ENCODE assay signal across 2 cellular contexts in the genomic region with DNA sequence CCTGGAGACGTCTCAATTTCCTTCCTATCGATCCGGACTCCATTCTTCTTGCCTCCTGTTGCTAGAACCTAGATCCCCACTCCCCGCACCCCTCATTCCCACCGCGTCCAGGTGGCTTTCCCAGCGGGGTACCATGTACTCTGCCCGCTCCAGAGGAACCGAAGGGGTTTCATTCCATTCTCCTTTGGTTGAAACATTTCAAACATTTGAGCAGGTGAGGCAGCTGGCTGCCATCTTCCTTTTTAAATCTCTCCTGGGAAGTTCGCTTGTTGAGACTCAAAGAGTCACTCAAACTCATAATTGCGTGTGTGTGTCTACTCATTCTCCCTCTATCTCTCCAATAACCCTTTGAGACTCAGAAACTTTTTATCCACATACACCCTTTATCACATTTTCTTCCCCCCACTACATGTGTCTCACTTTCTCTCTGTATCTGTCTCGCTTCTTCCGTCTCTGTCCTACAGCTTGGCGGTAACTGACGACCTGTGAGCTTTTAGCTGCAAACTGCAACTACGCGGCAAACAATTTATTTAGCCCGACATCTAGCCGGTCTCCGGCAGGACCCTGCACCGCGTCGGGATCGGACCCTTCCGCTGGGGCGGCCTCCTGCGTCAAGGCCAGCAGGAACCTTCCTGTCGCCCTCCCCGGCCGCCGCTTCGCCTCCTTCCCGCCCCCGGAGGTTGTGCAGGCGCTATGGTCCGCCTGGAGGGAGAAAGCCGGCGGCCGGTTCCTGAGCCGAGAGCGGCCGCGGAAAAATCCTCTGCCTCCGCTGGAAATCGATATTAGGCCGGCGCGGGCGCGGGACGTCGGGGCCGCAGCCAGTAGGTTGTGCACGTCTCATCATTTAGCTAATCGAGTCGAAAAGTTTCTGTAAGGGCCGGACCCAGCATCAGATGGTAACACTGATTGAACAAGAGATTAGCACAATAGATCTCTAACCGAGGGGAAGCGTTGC.
A peak's percentile ranks its signal among the peaks of the same experiment; 100 is the strongest.
TF ChIP-seq lines count a peak whose summit lies in the region.

No MANE protein-coding gene starts in this region.

TF ChIP-seq in GM23338, 12 proteins besides CTCF, POLR2A, EP300 and RAD21 (continues in another document):
- TF ChIP-seq EZH2 (IDR thresholded peaks at IDR 0.05; ENCODE audit: low read depth, unreplicated experiment) (peak; percentile 54), NANOG (IDR thresholded peaks at IDR 0.05; ENCODE audit: borderline replicate concordance) (no peak), STAT1 (IDR thresholded peaks at IDR 0.05; ENCODE audit: unreplicated experiment) (no peak), ZNF331 (CRISPR knock-in tag; IDR thresholded peaks at IDR 0.05; ENCODE audit: low read depth) (no peak), EZH2phosphoT487 (IDR thresholded peaks at IDR 0.05; ENCODE audit: unreplicated experiment) (peak; percentile 63), POLR2AphosphoS5 (IDR thresholded peaks at IDR 0.05; ENCODE audit: low read depth) (no peak), JUNB (IDR thresholded peaks at IDR 0.05; ENCODE audit: unreplicated experiment) (no peak), CREB1 (CRISPR knock-in tag; IDR thresholded peaks at IDR 0.05; ENCODE audit: low read depth) (no peak)
- TF ChIP-seq, protein P1, sequence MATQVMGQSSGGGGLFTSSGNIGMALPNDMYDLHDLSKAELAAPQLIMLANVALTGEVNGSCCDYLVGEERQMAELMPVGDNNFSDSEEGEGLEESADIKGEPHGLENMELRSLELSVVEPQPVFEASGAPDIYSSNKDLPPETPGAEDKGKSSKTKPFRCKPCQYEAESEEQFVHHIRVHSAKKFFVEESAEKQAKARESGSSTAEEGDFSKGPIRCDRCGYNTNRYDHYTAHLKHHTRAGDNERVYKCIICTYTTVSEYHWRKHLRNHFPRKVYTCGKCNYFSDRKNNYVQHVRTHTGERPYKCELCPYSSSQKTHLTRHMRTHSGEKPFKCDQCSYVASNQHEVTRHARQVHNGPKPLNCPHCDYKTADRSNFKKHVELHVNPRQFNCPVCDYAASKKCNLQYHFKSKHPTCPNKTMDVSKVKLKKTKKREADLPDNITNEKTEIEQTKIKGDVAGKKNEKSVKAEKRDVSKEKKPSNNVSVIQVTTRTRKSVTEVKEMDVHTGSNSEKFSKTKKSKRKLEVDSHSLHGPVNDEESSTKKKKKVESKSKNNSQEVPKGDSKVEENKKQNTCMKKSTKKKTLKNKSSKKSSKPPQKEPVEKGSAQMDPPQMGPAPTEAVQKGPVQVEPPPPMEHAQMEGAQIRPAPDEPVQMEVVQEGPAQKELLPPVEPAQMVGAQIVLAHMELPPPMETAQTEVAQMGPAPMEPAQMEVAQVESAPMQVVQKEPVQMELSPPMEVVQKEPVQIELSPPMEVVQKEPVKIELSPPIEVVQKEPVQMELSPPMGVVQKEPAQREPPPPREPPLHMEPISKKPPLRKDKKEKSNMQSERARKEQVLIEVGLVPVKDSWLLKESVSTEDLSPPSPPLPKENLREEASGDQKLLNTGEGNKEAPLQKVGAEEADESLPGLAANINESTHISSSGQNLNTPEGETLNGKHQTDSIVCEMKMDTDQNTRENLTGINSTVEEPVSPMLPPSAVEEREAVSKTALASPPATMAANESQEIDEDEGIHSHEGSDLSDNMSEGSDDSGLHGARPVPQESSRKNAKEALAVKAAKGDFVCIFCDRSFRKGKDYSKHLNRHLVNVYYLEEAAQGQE (IDR thresholded peaks at IDR 0.05; ENCODE audit: unreplicated experiment) = no peak
- TF ChIP-seq, protein P2, sequence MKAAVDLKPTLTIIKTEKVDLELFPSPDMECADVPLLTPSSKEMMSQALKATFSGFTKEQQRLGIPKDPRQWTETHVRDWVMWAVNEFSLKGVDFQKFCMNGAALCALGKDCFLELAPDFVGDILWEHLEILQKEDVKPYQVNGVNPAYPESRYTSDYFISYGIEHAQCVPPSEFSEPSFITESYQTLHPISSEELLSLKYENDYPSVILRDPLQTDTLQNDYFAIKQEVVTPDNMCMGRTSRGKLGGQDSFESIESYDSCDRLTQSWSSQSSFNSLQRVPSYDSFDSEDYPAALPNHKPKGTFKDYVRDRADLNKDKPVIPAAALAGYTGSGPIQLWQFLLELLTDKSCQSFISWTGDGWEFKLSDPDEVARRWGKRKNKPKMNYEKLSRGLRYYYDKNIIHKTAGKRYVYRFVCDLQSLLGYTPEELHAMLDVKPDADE (IDR thresholded peaks at IDR 0.05) = 0 out of 2 replicates have a peak, but pooled peaks have one; percentile 22

TF ChIP-seq in K562, 482 proteins besides CTCF, POLR2A, EP300 and RAD21:
- TF ChIP-seq SREBF2 (CRISPR knock-in tag; IDR thresholded peaks at IDR 0.05) = no peak
- TF ChIP-seq ZC3H4 (CRISPR knock-in tag; IDR thresholded peaks at IDR 0.05; ENCODE audit: borderline replicate concordance) = no peak
- no peak for TF ChIP-seq BDP1 (IDR thresholded peaks at IDR 0.05; ENCODE audit: insufficient read depth, insufficient read length)
- TF ChIP-seq, protein P3, sequence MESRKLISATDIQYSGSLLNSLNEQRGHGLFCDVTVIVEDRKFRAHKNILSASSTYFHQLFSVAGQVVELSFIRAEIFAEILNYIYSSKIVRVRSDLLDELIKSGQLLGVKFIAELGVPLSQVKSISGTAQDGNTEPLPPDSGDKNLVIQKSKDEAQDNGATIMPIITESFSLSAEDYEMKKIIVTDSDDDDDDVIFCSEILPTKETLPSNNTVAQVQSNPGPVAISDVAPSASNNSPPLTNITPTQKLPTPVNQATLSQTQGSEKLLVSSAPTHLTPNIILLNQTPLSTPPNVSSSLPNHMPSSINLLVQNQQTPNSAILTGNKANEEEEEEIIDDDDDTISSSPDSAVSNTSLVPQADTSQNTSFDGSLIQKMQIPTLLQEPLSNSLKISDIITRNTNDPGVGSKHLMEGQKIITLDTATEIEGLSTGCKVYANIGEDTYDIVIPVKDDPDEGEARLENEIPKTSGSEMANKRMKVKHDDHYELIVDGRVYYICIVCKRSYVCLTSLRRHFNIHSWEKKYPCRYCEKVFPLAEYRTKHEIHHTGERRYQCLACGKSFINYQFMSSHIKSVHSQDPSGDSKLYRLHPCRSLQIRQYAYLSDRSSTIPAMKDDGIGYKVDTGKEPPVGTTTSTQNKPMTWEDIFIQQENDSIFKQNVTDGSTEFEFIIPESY (CRISPR knock-in tag; IDR thresholded peaks at IDR 0.05) = peak; percentile 80
- TF ChIP-seq ZNF174 (CRISPR knock-in tag; IDR thresholded peaks at IDR 0.05) = no peak
